ENCODE assay signal across 8 cellular contexts in genomic region chr1:33348676-33349080, GRCh38. TPM values are rescaled to one million over a fixed set of nuclear protein-coding genes. Genes with fewer than 3 reads are reported as not detected.
A peak's percentile ranks its signal among the peaks of the same experiment; 100 is the strongest.
DNase-seq lines count a peak whose midpoint lies in the region; ATAC-seq lines count a peak whose summit lies in the region.

No MANE protein-coding gene starts in this region.

- H3K9me3 Mint-ChIP-seq in activated naive CD8-positive, alpha-beta T cell (ENCODE audit: low read depth) = no peaks in the 10 kb centered on the region

- H2AFZ ChIP-seq in ACC112 (ENCODE audit: low read length, unreplicated experiment) = no peak overlapping the region

- H3K27ac ChIP-seq in ACC112 (ENCODE audit: low read depth, low read length) (peak overlapping the region; percentile 98), HUES64 (ENCODE audit: low read depth, low read length) (no peak overlapping the region), iPS-18a (ENCODE audit: low read length) (no peak overlapping the region)

- peaks cover 53% of the 10 kb centered on the region for H3K4me1 Mint-ChIP-seq in activated naive CD8-positive, alpha-beta T cell (ENCODE audit: low read depth)

- peaks cover 8% of the 10 kb centered on the region for H3K36me3 Mint-ChIP-seq in activated naive CD8-positive, alpha-beta T cell

- H3K4me3 Mint-ChIP-seq in activated naive CD8-positive, alpha-beta T cell = peak overlapping the region; percentile 93

- 9% methylated on average over 11 of the region's 11 CpGs for WGBS in HUES64

- DNase-seq in stimulated activated CD4-positive, alpha-beta T cell treated with anti-CD3 and anti-CD28 coated beads, Interleukin-12 subunit alpha, Interleukin-12 subunit beta, amount 100 ng/mL, for 48 hours (ENCODE audit: low read depth in 2 of 3, low spot score in 1 of 3) = peak in 2 of 3 donors; percentile 8 to 10
- DNase-seq in pons (ENCODE audit: low spot score) (no peak), cortex of kidney (lab: John Stamatoyannopoulos, UW) (no peak)

- H3K9me3 ChIP-seq in HUES64 (ENCODE audit: insufficient read depth, low read depth, low read length) (no peaks in the 10 kb centered on the region), iPS-18a (ENCODE audit: control insufficient read depth, low read depth, low read length) (no peaks in the 10 kb centered on the region)

- H3K27me3 Mint-ChIP-seq in activated naive CD8-positive, alpha-beta T cell = no peaks in the 10 kb centered on the region

- H3K9ac ChIP-seq in HUES64 (ENCODE audit: low read depth, low read length) (peak overlapping the region; percentile 82; the same call in 1 of the 2 replicates), iPS-18a (ENCODE audit: low read length) (peak overlapping the region; percentile 48)

- no peaks in the 10 kb centered on the region for H3K27me3 ChIP-seq in ACC112 (ENCODE audit: insufficient read depth, low read length)
- peaks cover 70% of the 10 kb centered on the region for H3K27me3 ChIP-seq in HUES64 (ENCODE audit: insufficient read depth, low read length)
- peaks cover 88% of the 10 kb centered on the region for H3K27me3 ChIP-seq in iPS-18a (ENCODE audit: control insufficient read depth, insufficient read depth, low read length)

- H3K4me1 ChIP-seq in ACC112 (ENCODE audit: control insufficient read depth, insufficient read depth, low read length, unreplicated experiment) (peaks cover 40% of the 10 kb centered on the region), HUES64 (ENCODE audit: insufficient read depth, low read length) (peaks cover 38% of the 10 kb centered on the region), iPS-18a (ENCODE audit: control insufficient read depth, low read depth, low read length) (peaks cover 49% of the 10 kb centered on the region)

- peak overlapping the region; percentile 98 for H3K4me3 ChIP-seq in ACC112 (ENCODE audit: low read depth, low read length)
- H3K4me3 ChIP-seq in HUES64 (ENCODE audit: low read length) = peak overlapping the region; percentile 53
- H3K4me3 ChIP-seq in iPS-18a (ENCODE audit: low read length) = peak overlapping the region; percentile 63

- peaks cover 64% of the 10 kb centered on the region for H3K79me2 ChIP-seq in ACC112 (ENCODE audit: control insufficient read depth, insufficient read depth, low read length, unreplicated experiment)

- ATAC-seq in HG03460 (IDR thresholded peaks at IDR 0.05; ENCODE audit: unreplicated experiment) = no peak

- H3K36me3 ChIP-seq in ACC112 (ENCODE audit: insufficient read depth, low read length) = peaks cover 28% of the 10 kb centered on the region
- no peaks in the 10 kb centered on the region; the same call in 1 of the 2 replicates for H3K36me3 ChIP-seq in HUES64 (ENCODE audit: insufficient read depth, low read length)
- H3K36me3 ChIP-seq in iPS-18a (ENCODE audit: control insufficient read depth, low read depth, low read length) = no peaks in the 10 kb centered on the region

- H3K27ac Mint-ChIP-seq in activated naive CD8-positive, alpha-beta T cell = peak overlapping the region; percentile 92

RNA-seq across cellular contexts. Expression of gene A3GALT2, which starts 27.8 kb away (rescaled TPM):
- not detected for polyA plus RNA-seq in HUES64 (2013, experiment 1 of 2)
- polyA plus RNA-seq in HUES64 (2013, experiment 2 of 2) = not detected

Comparison
In these comparisons a context has a peak if more than half of its experiments do, and no peak if none do; other contexts are left out.
1. DNase-seq: peak in stimulated activated CD4-positive, alpha-beta T cell treated with anti-CD3 and anti-CD28 coated beads, Interleukin-12 subunit alpha, Interleukin-12 subunit beta, amount 100 ng/mL, for 48 hours (2 of 3); none in pons (single experiment) and cortex of kidney (single experiment).
2. Peak in every context shown above with its lines, with median percentiles within 50 percentile points of each other: H3K4me3 ChIP-seq.